In genomic region chr6:24925661-24926060, GRCh38 we compare ENCODE assay signal across 16 cellular contexts. TPM values are rescaled to one million over a fixed set of nuclear protein-coding genes. Genes with fewer than 3 reads are reported as not detected.
DNase-seq lines count a peak whose midpoint lies in the region; ATAC-seq and TF ChIP-seq lines count a peak whose summit lies in the region.
"Had no signal": no experiment of that assay in that cellular context is flagged by ENCODE, and none has a peak within 500 bp of the region (broad histone marks: within the 10 kb centered on the region; RNA-seq: fewer than 3 reads in every experiment).

No MANE protein-coding gene starts in this region.

- no peaks in the 10 kb centered on the region for H3K36me3 ChIP-seq in right lobe of liver
- H3K36me3 ChIP-seq: BE2C, gastroesophageal sphincter, SJCRH30 had no signal

- peak overlapping the region; percentile 41 for H3K4me3 Mint-ChIP-seq in activated naive CD4-positive, alpha-beta T cell treated with anti-CD3 and anti-CD28 coated beads for 36 hours
- H3K4me3 Mint-ChIP-seq in activated T-helper 2 cell treated with anti-CD3 and anti-CD28 coated beads, Interferon-gamma antibody, Interleukin-2, Interleukin-4, amounts not matched to agents 10 μg/mL and 5 μg/mL and 100 μg/mL, durations not matched to agents 14 hours and 24 hours and 36 hours (ENCODE audit: low read depth): no peak overlapping the region
- H3K4me3 Mint-ChIP-seq in stimulated activated effector memory CD8-positive, alpha-beta T cell treated with anti-CD3 and anti-CD28 coated beads, Interleukin-12 subunit alpha, Interleukin-12 subunit beta, amount 100 ng/mL, for 72 hours: peak overlapping the region; percentile 93

- no peaks in the 10 kb centered on the region for H3K27me3 ChIP-seq in right lobe of liver
- H3K27me3 ChIP-seq: BE2C, SJCRH30 had no signal

- CTCF ChIA-PET in activated naive CD4-positive, alpha-beta T cell treated with anti-CD3 and anti-CD28 coated beads for 36 hours (lab: Charles Lee): interaction anchor here (0.6 to 4.2 kb wide), 17 partner anchors 10 to 137 kb away, joined by 3 to 41 read pairs (median 4); partner anchors contain the start of gene RIPOR2

- TF ChIP-seq CTCF in LNCaP clone FGC (IDR thresholded peaks at IDR 0.05; ENCODE audit: control insufficient read depth, extremely low read depth, insufficient read depth) (no peak), right lobe of liver (IDR thresholded peaks at IDR 0.05) (no peak)

- intact Hi-C loops in activated naive CD4-positive, alpha-beta T cell treated with anti-CD3 and anti-CD28 coated beads for 36 hours (cut with micrococcal nuclease): loop anchor here (2.0 to 10.0 kb wide), 2 partner anchors 213 to 249 kb away; no protein-coding TSS in a partner anchor
- intact Hi-C loops in activated T-helper 2 cell treated with anti-CD3 and anti-CD28 coated beads, Interferon-gamma antibody, Interleukin-2, Interleukin-4, amounts not matched to agents 10 μg/mL and 5 μg/mL and 100 μg/mL, durations not matched to agents 14 hours and 24 hours and 36 hours (cut with micrococcal nuclease): no loop called here
- intact Hi-C loops in right lobe of liver (cut with DNase I): no loop called here

- H3K27ac Mint-ChIP-seq in activated naive CD4-positive, alpha-beta T cell treated with anti-CD3 and anti-CD28 coated beads for 36 hours: peak overlapping the region; percentile 89
- peak overlapping the region; percentile 26 for H3K27ac Mint-ChIP-seq in activated T-helper 2 cell treated with anti-CD3 and anti-CD28 coated beads, Interferon-gamma antibody, Interleukin-2, Interleukin-4, amounts not matched to agents 10 μg/mL and 5 μg/mL and 100 μg/mL, durations not matched to agents 14 hours and 24 hours and 36 hours
- H3K27ac Mint-ChIP-seq in stimulated activated effector memory CD8-positive, alpha-beta T cell treated with anti-CD3 and anti-CD28 coated beads, Interleukin-12 subunit alpha, Interleukin-12 subunit beta, amount 100 ng/mL, for 72 hours: peak overlapping the region; percentile 91

- no peaks in the 10 kb centered on the region for H3K4me1 ChIP-seq in right lobe of liver

- H3K9me3 Mint-ChIP-seq in activated naive CD4-positive, alpha-beta T cell treated with anti-CD3 and anti-CD28 coated beads for 36 hours: peaks cover 6% of the 10 kb centered on the region
- H3K9me3 Mint-ChIP-seq in activated T-helper 2 cell treated with anti-CD3 and anti-CD28 coated beads, Interferon-gamma antibody, Interleukin-2, Interleukin-4, amounts not matched to agents 10 μg/mL and 5 μg/mL and 100 μg/mL, durations not matched to agents 14 hours and 24 hours and 36 hours: peaks cover 12% of the 10 kb centered on the region
- peaks cover 5% of the 10 kb centered on the region for H3K9me3 Mint-ChIP-seq in stimulated activated effector memory CD8-positive, alpha-beta T cell treated with anti-CD3 and anti-CD28 coated beads, Interleukin-12 subunit alpha, Interleukin-12 subunit beta, amount 100 ng/mL, for 72 hours

- H3K27ac ChIP-seq in right lobe of liver: no peak overlapping the region
- H3K27ac ChIP-seq: gastroesophageal sphincter, SJCRH30 had no signal

- H3K4me3 ChIP-seq in LNCaP clone FGC (ENCODE audit: low read depth, low read length) (no peak overlapping the region), right lobe of liver (no peak overlapping the region)
- H3K4me3 ChIP-seq: gastroesophageal sphincter, SJCRH30 had no signal

- no peak for TF ChIP-seq POLR2A in right lobe of liver (IDR thresholded peaks at IDR 0.05)

- H3K36me3 Mint-ChIP-seq in activated naive CD4-positive, alpha-beta T cell treated with anti-CD3 and anti-CD28 coated beads for 36 hours (ENCODE audit: low read depth): peaks cover 9% of the 10 kb centered on the region
- H3K36me3 Mint-ChIP-seq in activated T-helper 2 cell treated with anti-CD3 and anti-CD28 coated beads, Interferon-gamma antibody, Interleukin-2, Interleukin-4, amounts not matched to agents 10 μg/mL and 5 μg/mL and 100 μg/mL, durations not matched to agents 14 hours and 24 hours and 36 hours (ENCODE audit: low read depth): peaks cover 18% of the 10 kb centered on the region
- H3K36me3 Mint-ChIP-seq in stimulated activated effector memory CD8-positive, alpha-beta T cell treated with anti-CD3 and anti-CD28 coated beads, Interleukin-12 subunit alpha, Interleukin-12 subunit beta, amount 100 ng/mL, for 72 hours: peaks cover 28% of the 10 kb centered on the region

- H3K4me1 Mint-ChIP-seq in activated naive CD4-positive, alpha-beta T cell treated with anti-CD3 and anti-CD28 coated beads for 36 hours (ENCODE audit: low read depth): peaks cover 77% of the 10 kb centered on the region
- peaks cover 67% of the 10 kb centered on the region for H3K4me1 Mint-ChIP-seq in activated T-helper 2 cell treated with anti-CD3 and anti-CD28 coated beads, Interferon-gamma antibody, Interleukin-2, Interleukin-4, amounts not matched to agents 10 μg/mL and 5 μg/mL and 100 μg/mL, durations not matched to agents 14 hours and 24 hours and 36 hours (ENCODE audit: low read depth)
- peaks cover 87% of the 10 kb centered on the region for H3K4me1 Mint-ChIP-seq in stimulated activated effector memory CD8-positive, alpha-beta T cell treated with anti-CD3 and anti-CD28 coated beads, Interleukin-12 subunit alpha, Interleukin-12 subunit beta, amount 100 ng/mL, for 72 hours

- no peaks in the 10 kb centered on the region for H3K9me3 ChIP-seq in right lobe of liver
- H3K9me3 ChIP-seq: BE2C, gastroesophageal sphincter, SJCRH30 had no signal

- ATAC-seq in stimulated activated effector memory CD8-positive, alpha-beta T cell treated with anti-CD3 and anti-CD28 coated beads, Interleukin-12 subunit alpha, Interleukin-12 subunit beta, amount 100 ng/mL, for 72 hours: peak; percentile 14
- ATAC-seq in right lobe of liver (no peak), HG02642 (IDR thresholded peaks at IDR 0.05; ENCODE audit: poor library complexity, unreplicated experiment) (no peak)
- ATAC-seq: gastroesophageal sphincter had no signal

- DNase-seq in activated naive CD4-positive, alpha-beta T cell treated with anti-CD3 and anti-CD28 coated beads for 36 hours: no peak
- DNase-seq in activated naive CD4-positive, alpha-beta T cell treated with Interleukin-2 at 50 U/mL for 16 hours: no peak
- peak; percentile 91 for DNase-seq in LNCaP clone FGC (ENCODE audit: low read depth)
- DNase-seq in activated T-helper 2 cell treated with anti-CD3 and anti-CD28 coated beads, Interferon-gamma antibody, Interleukin-2, Interleukin-4, amounts not matched to agents 10 μg/mL and 5 μg/mL and 100 μg/mL, durations not matched to agents 14 hours and 24 hours and 36 hours (ENCODE audit: low spot score): no peak
- no peak for DNase-seq in stimulated activated effector memory CD8-positive, alpha-beta T cell treated with anti-CD3 and anti-CD28 coated beads, Interleukin-12 subunit alpha, Interleukin-12 subunit beta, amount 100 ng/mL, for 72 hours (ENCODE audit: low spot score in 2 of 2)
- DNase-seq in right lobe of liver: no peak
- no peak for DNase-seq in AG20443 (ENCODE audit: low spot score)
- DNase-seq: amygdala; GOT3; NCI-H187; SJCRH30; stimulated activated CD4-positive, alpha-beta T cell treated with anti-CD3 and anti-CD28 coated beads, Interleukin-15, amount 100 ng/mL, for 24 hours had no signal

- H3K27me3 Mint-ChIP-seq in activated naive CD4-positive, alpha-beta T cell treated with anti-CD3 and anti-CD28 coated beads for 36 hours (ENCODE audit: low read depth): no peaks in the 10 kb centered on the region
- no peaks in the 10 kb centered on the region for H3K27me3 Mint-ChIP-seq in activated T-helper 2 cell treated with anti-CD3 and anti-CD28 coated beads, Interferon-gamma antibody, Interleukin-2, Interleukin-4, amounts not matched to agents 10 μg/mL and 5 μg/mL and 100 μg/mL, durations not matched to agents 14 hours and 24 hours and 36 hours (ENCODE audit: low read depth)

RNA-seq across cellular contexts. Expression of gene RIPOR2, which starts 10.1 kb away (rescaled TPM):
- total RNA-seq in activated naive CD4-positive, alpha-beta T cell treated with anti-CD3 and anti-CD28 coated beads for 36 hours: 100 to 1,000 TPM; 111 to 116 TPM
- total RNA-seq in activated T-helper 2 cell treated with anti-CD3 and anti-CD28 coated beads, Interferon-gamma antibody, Interleukin-2, Interleukin-4, amounts not matched to agents 10 μg/mL and 5 μg/mL and 100 μg/mL, durations not matched to agents 14 hours and 24 hours and 36 hours: 8.5 and 9.4 TPM in 2 replicates
- total RNA-seq in right lobe of liver: 1 to 10 TPM; 1.8 to 4.6 (median 3.5) TPM
- total RNA-seq: endothelial cell of umbilical vein had no signal

Comparison
In these comparisons a context has a peak if more than half of its experiments do, and no peak if none do; other contexts are left out.
1. H3K27ac Mint-ChIP-seq: peak in every context shown above with its lines; median percentile 91 in stimulated activated effector memory CD8-positive, alpha-beta T cell treated with anti-CD3 and anti-CD28 coated beads, Interleukin-12 subunit alpha, Interleukin-12 subunit beta, amount 100 ng/mL, for 72 hours; 89 in activated naive CD4-positive, alpha-beta T cell treated with anti-CD3 and anti-CD28 coated beads for 36 hours; 26 in activated T-helper 2 cell treated with anti-CD3 and anti-CD28 coated beads, Interferon-gamma antibody, Interleukin-2, Interleukin-4, amounts not matched to agents 10 μg/mL and 5 μg/mL and 100 μg/mL, durations not matched to agents 14 hours and 24 hours and 36 hours.
2. RNA of gene RIPOR2, which starts 10.1 kb away (total RNA-seq): 111 to 116 TPM in activated naive CD4-positive, alpha-beta T cell treated with anti-CD3 and anti-CD28 coated beads for 36 hours; 8.5 to 9.4 TPM in activated T-helper 2 cell treated with anti-CD3 and anti-CD28 coated beads, Interferon-gamma antibody, Interleukin-2, Interleukin-4, amounts not matched to agents 10 μg/mL and 5 μg/mL and 100 μg/mL, durations not matched to agents 14 hours and 24 hours and 36 hours and 1.8 to 4.6 TPM in right lobe of liver; every median in the first group is over 10 times any median in the second.